ENCODE assay signal across 12 cellular contexts in the genomic region with DNA sequence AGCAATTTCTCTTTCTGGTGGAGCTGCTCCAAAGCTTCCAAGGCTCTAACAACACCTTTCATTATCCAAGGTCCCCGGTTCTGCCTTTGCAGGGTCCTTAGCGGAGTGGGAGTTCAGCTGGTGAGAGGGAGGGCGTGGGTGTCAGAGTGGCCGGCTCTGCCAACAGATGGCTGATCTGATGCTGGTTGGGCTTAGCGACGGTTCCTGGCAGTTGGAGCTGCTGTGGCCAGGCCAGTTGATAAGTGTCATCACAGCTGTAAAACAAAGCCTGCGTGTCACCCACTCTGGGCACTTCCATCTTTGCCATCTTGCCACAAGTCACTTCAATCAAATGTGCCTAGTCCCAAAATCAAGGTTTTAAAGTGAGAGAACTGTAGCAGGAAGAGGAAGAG. TPM values are rescaled to one million over a fixed set of nuclear protein-coding genes. Genes with fewer than 3 reads are reported as not detected.
A peak's percentile ranks its signal among the peaks of the same experiment; 100 is the strongest.
DNase-seq lines count a peak whose midpoint lies in the region; ATAC-seq and TF ChIP-seq lines count a peak whose summit lies in the region.
"Had no signal": no experiment of that assay in that cellular context is flagged by ENCODE, and none has a peak within 500 bp of the region (broad histone marks: within the 10 kb centered on the region; RNA-seq: fewer than 3 reads in every experiment).

No MANE protein-coding gene starts in this region.

- H3K27me3 ChIP-seq in ascending aorta (no peaks in the 10 kb centered on the region), left lung (no peaks in the 10 kb centered on the region), thyroid gland (no peaks in the 10 kb centered on the region)

- TF ChIP-seq CTCF in ascending aorta (IDR thresholded peaks at IDR 0.05): no peak
- no peak for TF ChIP-seq CTCF in left lung (IDR thresholded peaks at IDR 0.05)
- no peak for TF ChIP-seq CTCF in thyroid gland (IDR thresholded peaks at IDR 0.05)

- H3K36me3 ChIP-seq in ascending aorta: no peaks in the 10 kb centered on the region
- H3K36me3 ChIP-seq in left lung: no peaks in the 10 kb centered on the region
- H3K36me3 ChIP-seq in thyroid gland: no peaks in the 10 kb centered on the region

- no peak for TF ChIP-seq POLR2A in thyroid gland (IDR thresholded peaks at IDR 0.05)

- H3K27ac ChIP-seq in ascending aorta (peak overlapping the region; percentile 87 to 93), left lung (peak overlapping the region; percentile 54 to 60), thyroid gland (peak overlapping the region in 2 of 3 donors; percentile 55 to 56)

- 38 to 64% methylated on average over 7 of the region's 7 CpGs for WGBS in thyroid gland, 2 donors

- H3K4me1 ChIP-seq in ascending aorta: peaks cover 16 to 39% of the 10 kb centered on the region in 2 donors
- H3K4me1 ChIP-seq in left lung: peaks cover 7 to 74% of the 10 kb centered on the region in 2 donors
- peaks cover 0 to 8% of the 10 kb centered on the region in 2 donors for H3K4me1 ChIP-seq in thyroid gland

- H3K4me3 ChIP-seq in ascending aorta: peak overlapping the region; percentile 10 to 40
- H3K4me3 ChIP-seq in left lung: no peak overlapping the region
- H3K4me3 ChIP-seq in thyroid gland (replicated peaks in 1 of 3): no peak overlapping the region
- H3K4me3 ChIP-seq: A549 had no signal

- DNase-seq in NCI-H1105 treated with DMSO at 0.1 percent for 48 hours (lab: John Stamatoyannopoulos, UW) (peak; percentile 14), NCI-H1105 (lab: John Stamatoyannopoulos, UW) (no peak), ascending aorta (ENCODE audit: low spot score in 2 of 2) (peak in 1 of 2 donors; percentile 88), left lung (no peak), thyroid gland (peak in 1 of 2 donors; percentile 10), NCI-H510A treated with DMSO at 0.1 percent for 48 hours (lab: John Stamatoyannopoulos, UW) (no peak), glomerular visceral epithelial cell (ENCODE audit: extremely low spot score) (no peak)
- DNase-seq: activated effector memory CD4-positive, alpha-beta T cell treated with Interleukin-2 at 50 U/mL for 16 hours; NCI-H2081; stimulated activated CD4-positive, alpha-beta T cell treated with anti-CD3 and anti-CD28 coated beads, Interleukin-4, amount 100 ng/mL, for 4 hours had no signal

- H3K9me3 ChIP-seq in ascending aorta (no peaks in the 10 kb centered on the region), left lung (no peaks in the 10 kb centered on the region), thyroid gland (no peaks in the 10 kb centered on the region)
- H3K9me3 ChIP-seq: A549 had no signal

- peak; percentile 54 for ATAC-seq in left lung
- ATAC-seq in HG02840 (IDR thresholded peaks at IDR 0.05; ENCODE audit: low FRiP score, unreplicated experiment): no peak
- ATAC-seq: A549 had no signal

- intact Hi-C loops in ascending aorta (cut with DNase I) (loop anchor here (2.0 to 5.0 kb wide), 2 partner anchors 37 to 38 kb away; a partner anchor contains a TSS), left lung (cut with DNase I) (no loop called here), thyroid gland (cut with DNase I) (no loop called here)

RNA-seq across cellular contexts. Expression of a gene that starts 36.3 kb away (rescaled TPM):
- 30.3 TPM for total RNA-seq in ascending aorta
- 10 to 100 TPM; 25.7 to 54.8 TPM for total RNA-seq in left lung
- 1 to 10 TPM; 4.7 to 7.9 (median 6.6) TPM for total RNA-seq in thyroid gland

Comparison
In these comparisons a context has a peak if more than half of its experiments do, and no peak if none do; other contexts are left out.
1. H3K4me3 ChIP-seq: peak in ascending aorta (2 of 2); none in left lung (0 of 2) and thyroid gland (0 of 3).
2. Peak in every context shown above with its lines, with median percentiles within 50 percentile points of each other: H3K27ac ChIP-seq.